12 cellular contexts compared by ENCODE assay signal in genomic region chr13:103282571-103283450, GRCh38.
DNase-seq lines count a peak whose midpoint lies in the region; ATAC-seq, FAIRE-seq and TF ChIP-seq lines count a peak whose summit lies in the region.
"Had no signal": no experiment of that assay in that cellular context is flagged by ENCODE, and none has a peak within 500 bp of the region (broad histone marks: within the 10 kb centered on the region; RNA-seq: fewer than 3 reads in every experiment).

No MANE protein-coding gene starts in this region.

- peak; percentile 49 for ATAC-seq in GM21447 (IDR thresholded peaks at IDR 0.05; ENCODE audit: unreplicated experiment)
- ATAC-seq in CD8-positive, alpha-beta T cell, result no peak
- ATAC-seq: stimulated activated naive CD8-positive, alpha-beta T cell treated with anti-CD3 and anti-CD28 coated beads, Interleukin-15, Interleukin-2, amounts not matched to agents 100 U/mL and 50 U/mL, for 24 hours had no signal

- H3K4me3 ChIP-seq in CD8-positive, alpha-beta T cell (ENCODE audit: low read depth, low read length), result no peak overlapping the region

- H3K27ac ChIP-seq in RWPE1, result peak overlapping the region; percentile 66; the same call in 1 of the 2 replicates
- no peak overlapping the region for H3K27ac ChIP-seq in CD8-positive, alpha-beta T cell (ENCODE audit: low read depth, low read length)

- no peaks in the 10 kb centered on the region for H3K36me3 Mint-ChIP-seq in CD8-positive, alpha-beta T cell

- no peaks in the 10 kb centered on the region for H3K4me1 Mint-ChIP-seq in CD8-positive, alpha-beta T cell (ENCODE audit: low read depth)

- no peaks in the 10 kb centered on the region for H3K27me3 ChIP-seq in CD8-positive, alpha-beta T cell (ENCODE audit: insufficient read depth, low read length)

- H3K4me3 Mint-ChIP-seq in CD8-positive, alpha-beta T cell, result no peak overlapping the region
- H3K4me3 Mint-ChIP-seq: B cell had no signal

- POLR2A ChIA-PET in RWPE1 (lab: Yijun Ruan, JAX; ENCODE audit: low non-redundant PET), result no interaction called here
- POLR2A ChIA-PET in CD8-positive, alpha-beta T cell (lab: Charles Lee), result no interaction called here

- DNase-seq in A172 (ENCODE audit: low spot score), result peak; percentile 71
- DNase-seq in RWPE1 (ENCODE audit: low spot score), result peak; percentile 87
- DNase-seq in iPS-NIHi7 (ENCODE audit: extremely low spot score), result peak; percentile 18
- no peak for DNase-seq in D721Med (ENCODE audit: insufficient read length, low spot score)
- no peak for DNase-seq in CD8-positive, alpha-beta T cell
- no peak for DNase-seq in T-helper 9 cell
- no peak for DNase-seq in posterior cingulate gyrus
- DNase-seq: activated gamma-delta T cell; NCI-H1930; stimulated activated naive CD8-positive, alpha-beta T cell treated with anti-CD3 and anti-CD28 coated beads, Interleukin-15, Interleukin-2, amounts not matched to agents 100 U/mL and 50 U/mL, for 24 hours had no signal

- H3K9me3 ChIP-seq in CD8-positive, alpha-beta T cell (ENCODE audit: low read length), result no peaks in the 10 kb centered on the region

- no peak for FAIRE-seq in D721Med (lab: Jason Lieb, UNC)

- no peaks in the 10 kb centered on the region for H3K4me1 ChIP-seq in CD8-positive, alpha-beta T cell (ENCODE audit: insufficient read depth, low read length)

- H3K27ac Mint-ChIP-seq in CD8-positive, alpha-beta T cell, result no peak overlapping the region
- H3K27ac Mint-ChIP-seq: B cell had no signal

- no peaks in the 10 kb centered on the region for H3K36me3 ChIP-seq in CD8-positive, alpha-beta T cell (ENCODE audit: insufficient read depth, low read length)

- peaks cover 6% of the 10 kb centered on the region for H3K27me3 Mint-ChIP-seq in CD8-positive, alpha-beta T cell (ENCODE audit: low read depth)

- intact Hi-C loops in CD8-positive, alpha-beta T cell (cut with DNase I, micrococcal nuclease), result no loop called here
- intact Hi-C loops in posterior cingulate gyrus (cut with DNase I), result no loop called here

- no peaks in the 10 kb centered on the region for H3K9me3 Mint-ChIP-seq in CD8-positive, alpha-beta T cell

- CTCF ChIA-PET in RWPE1 (lab: Yijun Ruan, JAX), result no interaction called here
- CTCF ChIA-PET in CD8-positive, alpha-beta T cell (lab: Charles Lee), result no interaction called here

- no peak for TF ChIP-seq CTCF in RWPE1 (conservative IDR thresholded peaks at IDR 0.05; ENCODE audit: low read depth)
- no peak for TF ChIP-seq CTCF in D721Med (IDR thresholded peaks at IDR 0.05; ENCODE audit: insufficient read depth, missing control alignments)
- no peak for TF ChIP-seq CTCF in CD8-positive, alpha-beta T cell (IDR thresholded peaks at IDR 0.05)

Comparison
In these comparisons a context has a peak if more than half of its experiments do, and no peak if none do; other contexts are left out.
1. DNase-seq: peak in A172 (single experiment), RWPE1 (single experiment) and iPS-NIHi7 (single experiment); none in D721Med (single experiment), CD8-positive, alpha-beta T cell (0 of 7), T-helper 9 cell (single experiment) and posterior cingulate gyrus (0 of 10).